In the genomic region with DNA sequence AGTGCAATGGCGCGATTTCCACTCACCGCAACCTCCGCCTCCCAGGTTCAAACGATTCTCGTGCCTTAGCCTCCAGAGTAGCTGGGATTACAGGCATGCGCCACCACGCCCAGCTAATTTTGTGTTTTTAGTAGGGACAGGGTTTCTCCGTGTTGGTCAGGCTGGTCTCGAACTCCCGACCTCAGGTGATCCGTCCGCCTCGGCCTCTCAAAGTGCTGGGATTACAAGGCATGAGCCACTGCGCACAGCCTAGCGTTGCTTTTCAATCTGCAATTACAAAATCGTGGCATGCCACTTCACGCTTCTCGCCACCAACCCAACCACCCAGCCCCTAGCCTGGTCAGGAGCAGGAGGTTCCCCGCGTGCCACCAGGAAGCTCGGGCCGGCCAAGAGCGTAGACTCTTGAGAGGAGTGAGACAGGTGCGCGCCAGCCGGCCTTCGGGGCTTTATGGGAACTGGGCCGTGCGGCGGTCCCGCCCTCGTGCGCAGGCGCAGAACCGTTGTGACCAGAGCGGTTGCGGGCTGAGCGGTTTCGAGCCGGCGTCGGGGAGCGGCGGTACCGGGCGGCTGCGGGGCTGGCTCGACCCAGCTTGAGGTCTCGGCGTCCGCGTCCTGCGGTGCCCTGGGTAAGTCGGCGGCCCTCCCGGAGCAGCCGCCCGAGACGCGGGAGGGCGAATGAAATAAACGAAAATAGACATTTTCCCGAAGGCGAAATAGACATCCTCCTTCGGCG, we compare ENCODE assay signal across 7 cellular contexts. TPM values are rescaled to one million over a fixed set of nuclear protein-coding genes. Genes with fewer than 3 reads are reported as not detected.
DNase-seq lines count a peak whose midpoint lies in the region; ATAC-seq and TF ChIP-seq lines count a peak whose summit lies in the region.

Gene ASRGL1, plus strand, starts transcription at position 500 of the 733 bp plus-strand sequence. CDS start 530 bp downstream, outside the sequence.

- no peaks in the 10 kb centered on the region for H3K9me3 Mint-ChIP-seq in activated naive CD4-positive, alpha-beta T cell treated with anti-CD3 and anti-CD28 coated beads, Interleukin-2, amount 50 U/mL, for 24 hours
- H3K9me3 Mint-ChIP-seq in glutamatergic neuron (ENCODE audit: unreplicated experiment) = peaks cover 10% of the 10 kb centered on the region

- H3K36me3 ChIP-seq in MG63 (no peaks in the 10 kb centered on the region), SK-N-MC (ENCODE audit: insufficient read depth, low read length) (no peaks in the 10 kb centered on the region)

- H3K4me1 Mint-ChIP-seq in activated naive CD4-positive, alpha-beta T cell treated with anti-CD3 and anti-CD28 coated beads, Interleukin-2, amount 50 U/mL, for 24 hours = peaks cover 25% of the 10 kb centered on the region
- H3K4me1 Mint-ChIP-seq in glutamatergic neuron (ENCODE audit: low read depth, unreplicated experiment) = peaks cover 7% of the 10 kb centered on the region

- peaks cover 23% of the 10 kb centered on the region for H3K27me3 ChIP-seq in MG63

- DNase-seq in MG63 (peak; percentile 72), SK-N-MC (ENCODE audit: low read depth, low spot score) (no peak), glutamatergic neuron (peak; percentile 88), omental fat pad (ENCODE audit: low spot score) (peak; percentile 74), superior temporal gyrus (ENCODE audit: extremely low spot score) (peak; percentile 88)

- H3K9me3 ChIP-seq in MG63 = no peaks in the 10 kb centered on the region
- no peaks in the 10 kb centered on the region for H3K9me3 ChIP-seq in SK-N-MC (ENCODE audit: low read depth, low read length)

- TF ChIP-seq CTCF in glutamatergic neuron (IDR thresholded peaks at IDR 0.05; ENCODE audit: partially characterized antibody, unreplicated experiment) = no peak
- TF ChIP-seq CTCF in omental fat pad (IDR thresholded peaks at IDR 0.05) = no peak

- H3K27me3 Mint-ChIP-seq in activated naive CD4-positive, alpha-beta T cell treated with anti-CD3 and anti-CD28 coated beads, Interleukin-2, amount 50 U/mL, for 24 hours = peaks cover 4% of the 10 kb centered on the region
- H3K27me3 Mint-ChIP-seq in glutamatergic neuron (ENCODE audit: unreplicated experiment) = peaks cover 6% of the 10 kb centered on the region

- H3K9ac ChIP-seq in SK-N-MC (ENCODE audit: insufficient read length) = peak within 1 kb of the TSS; percentile 78

- peak; percentile 62 for ATAC-seq in GM18873 (IDR thresholded peaks at IDR 0.05; ENCODE audit: low FRiP score, unreplicated experiment)
- ATAC-seq in omental fat pad (ENCODE audit: low FRiP score) = peak; percentile 92

- peak within 1 kb of the TSS; percentile 62 for H3K27ac Mint-ChIP-seq in activated naive CD4-positive, alpha-beta T cell treated with anti-CD3 and anti-CD28 coated beads, Interleukin-2, amount 50 U/mL, for 24 hours
- H3K27ac Mint-ChIP-seq in glutamatergic neuron (ENCODE audit: unreplicated experiment) = peak within 1 kb of the TSS; percentile 87

- H3K4me3 ChIP-seq in MG63 (peak within 1 kb of the TSS; percentile 62), SK-N-MC (peak within 1 kb of the TSS; percentile 90)

- peak within 1 kb of the TSS; percentile 90 for H3K4me3 Mint-ChIP-seq in activated naive CD4-positive, alpha-beta T cell treated with anti-CD3 and anti-CD28 coated beads, Interleukin-2, amount 50 U/mL, for 24 hours
- peak within 1 kb of the TSS; percentile 96 for H3K4me3 Mint-ChIP-seq in glutamatergic neuron (ENCODE audit: unreplicated experiment)

- no peak within 1 kb of the TSS for H3K27ac ChIP-seq in SK-N-MC

- H3K36me3 Mint-ChIP-seq in activated naive CD4-positive, alpha-beta T cell treated with anti-CD3 and anti-CD28 coated beads, Interleukin-2, amount 50 U/mL, for 24 hours = no peaks in the 10 kb centered on the region
- H3K36me3 Mint-ChIP-seq in glutamatergic neuron (ENCODE audit: unreplicated experiment) = peaks cover 9% of the 10 kb centered on the region

RNA-seq across cellular contexts. Expression of gene ASRGL1, which starts in this region (rescaled TPM):
- total RNA-seq in MG63 (2014; rRNA removed; shearing (Covaris generic); ENCODE audit: low replicate concordance) = 5.1 and 6.0 TPM in 2 replicates
- total RNA-seq in glutamatergic neuron (ENCODE audit: unreplicated experiment) = 55.7 TPM
- 10 to 100 TPM in 3 of 4 donors, 1 to 10 TPM in 1; 7.1 to 57.9 (median 31.3) TPM for total RNA-seq in omental fat pad
